In the genomic region with DNA sequence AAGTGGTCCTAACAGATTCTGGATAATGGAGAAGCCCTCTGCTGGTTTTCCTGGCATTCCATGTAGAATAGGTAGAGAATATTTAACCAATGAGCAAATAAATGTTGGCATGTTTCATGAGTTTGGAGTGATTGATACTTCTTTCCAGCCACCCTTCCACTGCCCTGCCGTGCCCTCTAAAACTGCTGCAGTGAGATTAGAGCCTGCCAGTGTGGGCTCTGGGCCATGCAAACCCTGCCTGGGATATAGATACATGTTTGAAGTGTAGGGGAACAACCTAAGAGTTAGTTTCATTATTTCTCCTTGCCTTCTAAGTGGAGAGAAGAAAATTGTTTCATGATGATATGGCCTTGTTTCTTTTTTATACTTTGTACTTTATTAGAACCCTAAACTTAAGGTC, we compare ENCODE assay signal across 14 cellular contexts. TPM values are rescaled to one million over a fixed set of nuclear protein-coding genes. Genes with fewer than 3 reads are reported as not detected.
DNase-seq lines count a peak whose midpoint lies in the region; TF ChIP-seq lines count a peak whose summit lies in the region.
"Had no signal": no experiment of that assay in that cellular context is flagged by ENCODE, and none has a peak within 500 bp of the region (broad histone marks: within the 10 kb centered on the region; RNA-seq: fewer than 3 reads in every experiment).

No MANE protein-coding gene starts in this region.

- H3K27me3 Mint-ChIP-seq in endothelial cell (ENCODE audit: unreplicated experiment) (peaks cover 6% of the 10 kb centered on the region), mesothelial cell of epicardium (ENCODE audit: low read depth) (peaks cover 13% of the 10 kb centered on the region)
- H3K27me3 Mint-ChIP-seq: stimulated activated naive CD8-positive, alpha-beta T cell treated with anti-CD3 and anti-CD28 coated beads, Interleukin-15, amount 100 ng/mL, for 72 hours had no signal

- peaks cover 28% of the 10 kb centered on the region for H3K4me1 Mint-ChIP-seq in endothelial cell (ENCODE audit: unreplicated experiment)
- peaks cover 26% of the 10 kb centered on the region for H3K4me1 Mint-ChIP-seq in mesothelial cell of epicardium

- H3K9me3 Mint-ChIP-seq in endothelial cell (ENCODE audit: unreplicated experiment) (no peaks in the 10 kb centered on the region), mesothelial cell of epicardium (no peaks in the 10 kb centered on the region)
- H3K9me3 Mint-ChIP-seq: brain; endodermal cell; stimulated activated naive CD8-positive, alpha-beta T cell treated with anti-CD3 and anti-CD28 coated beads, Interleukin-15, amount 100 ng/mL, for 72 hours had no signal

- peaks cover 48% of the 10 kb centered on the region for H3K36me3 Mint-ChIP-seq in endothelial cell (ENCODE audit: low read depth, unreplicated experiment)
- peaks cover 23% of the 10 kb centered on the region for H3K36me3 Mint-ChIP-seq in mesothelial cell of epicardium

- TF ChIP-seq CTCF in endothelial cell (IDR thresholded peaks at IDR 0.05; ENCODE audit: unreplicated experiment) = no peak
- TF ChIP-seq CTCF in mesothelial cell of epicardium (IDR thresholded peaks at IDR 0.05; ENCODE audit: unreplicated experiment) = no peak

- H3K27ac Mint-ChIP-seq in endothelial cell (ENCODE audit: unreplicated experiment) (peak overlapping the region; percentile 55), mesothelial cell of epicardium (peak overlapping the region; percentile 71)
- H3K27ac Mint-ChIP-seq: stimulated activated naive CD8-positive, alpha-beta T cell treated with anti-CD3 and anti-CD28 coated beads, Interleukin-15, amount 100 ng/mL, for 72 hours had no signal

- no peak for DNase-seq in endothelial cell (ENCODE audit: low spot score)
- DNase-seq in mesothelial cell of epicardium (ENCODE audit: low spot score in 2 of 2, unreplicated experiment in 2 of 2) = no peak
- DNase-seq in stimulated activated CD8-positive, alpha-beta memory T cell treated with anti-CD3 and anti-CD28 coated beads, Interleukin-4, amount 100 ng/mL, for 48 hours = no peak
- DNase-seq in NCI-H345 treated with DMSO at 0.1 percent for 48 hours (lab: John Stamatoyannopoulos, UW; ENCODE audit: unreplicated experiment) = no peak
- DNase-seq: COR-L47; endodermal cell; glutamatergic neuron; Karpas-422; mesendoderm; NCI-H2081 treated with DMSO at 0.1 percent for 48 hours; posterior cingulate gyrus; stimulated activated CD4-positive, alpha-beta T cell treated with anti-CD3 and anti-CD28 coated beads, Interleukin-4, amount 100 ng/mL, for 1 hour; stimulated activated naive CD8-positive, alpha-beta T cell treated with anti-CD3 and anti-CD28 coated beads, Interleukin-15, amount 100 ng/mL, for 72 hours had no signal

- H3K4me3 Mint-ChIP-seq in endothelial cell (ENCODE audit: unreplicated experiment) = no peak overlapping the region
- no peak overlapping the region for H3K4me3 Mint-ChIP-seq in mesothelial cell of epicardium
- H3K4me3 Mint-ChIP-seq: brain; endodermal cell; stimulated activated naive CD8-positive, alpha-beta T cell treated with anti-CD3 and anti-CD28 coated beads, Interleukin-15, amount 100 ng/mL, for 72 hours had no signal

RNA-seq across cellular contexts. Expression of gene UBE2Q1, which starts 10.4 kb away (rescaled TPM):
- total RNA-seq in endothelial cell (ENCODE audit: unreplicated experiment) (73.9 TPM), mesothelial cell of epicardium (56.8 to 60.1 TPM (median 57.6 TPM) in 3 replicates)

RNA-seq across cellular contexts. Expression of gene CHRNB2, which starts 19.6 kb away (rescaled TPM):
- total RNA-seq in endothelial cell (ENCODE audit: unreplicated experiment) = 0.44 TPM
- total RNA-seq in mesothelial cell of epicardium = 0.31 to 0.58 TPM (median 0.45 TPM) in 3 replicates

RNA-seq across cellular contexts. Expression of gene SHE, which starts 45.8 kb away (rescaled TPM):
- total RNA-seq in endothelial cell (ENCODE audit: unreplicated experiment) (79.3 TPM), mesothelial cell of epicardium (0.29 to 0.54 TPM (median 0.47 TPM) in 3 replicates)

RNA-seq across cellular contexts. Expression of gene TDRD10, which starts 46.0 kb away (rescaled TPM):
- total RNA-seq in endothelial cell (ENCODE audit: unreplicated experiment) (27.8 TPM), mesothelial cell of epicardium (0.18 to 0.69 TPM (median 0.31 TPM) in 3 replicates)
- total RNA-seq: endodermal cell had no signal

RNA-seq across cellular contexts. Expression of gene ADAR, which starts 60.0 kb away (rescaled TPM):
- 156 TPM for total RNA-seq in endothelial cell (ENCODE audit: unreplicated experiment)
- total RNA-seq in mesothelial cell of epicardium = 224 to 232 TPM (median 229 TPM) in 3 replicates

Comparison
In these comparisons a context has a peak if more than half of its experiments do, and no peak if none do; other contexts are left out.
1. RNA of gene SHE, which starts 45.8 kb away (total RNA-seq): 79.3 TPM in endothelial cell (single experiment); 0.29 to 0.54 TPM in mesothelial cell of epicardium; every median in the first group is over 10 times any median in the second.